In genomic region chr10:17742918-17743317, GRCh38 we compare ENCODE assay signal across 8 cellular contexts. TPM values are rescaled to one million over a fixed set of nuclear protein-coding genes. Genes with fewer than 3 reads are reported as not detected.
A peak's percentile ranks its signal among the peaks of the same experiment; 100 is the strongest.
DNase-seq lines count a peak whose midpoint lies in the region; ATAC-seq and TF ChIP-seq lines count a peak whose summit lies in the region.

No MANE protein-coding gene starts in this region.

- TF ChIP-seq CTCF in GM12864 (IDR thresholded peaks at IDR 0.05; ENCODE audit: low read depth, low read length, missing control alignments): peak; percentile 86
- peak; percentile 82 for TF ChIP-seq CTCF in KMS-11 (conservative IDR thresholded peaks at IDR 0.05; ENCODE audit: low read depth, low read length)
- TF ChIP-seq CTCF in colonic mucosa (IDR thresholded peaks at IDR 0.05): peak; percentile 85

- intact Hi-C loops in colonic mucosa (cut with DNase I): loop anchor here (2.0 kb wide), 1 partner anchor 136 kb away; no protein-coding TSS in a partner anchor

- H3K27me3 ChIP-seq in KMS-11 (ENCODE audit: insufficient read depth, low read depth) (no peaks in the 10 kb centered on the region), colonic mucosa (no peaks in the 10 kb centered on the region)

- H3K4me1 ChIP-seq in KMS-11 (ENCODE audit: low read depth, poor library complexity, severe bottlenecking): peaks cover 30% of the 10 kb centered on the region
- no peaks in the 10 kb centered on the region for H3K4me1 ChIP-seq in colonic mucosa

- H3K27ac ChIP-seq in KMS-11 (no peak overlapping the region), colonic mucosa (no peak overlapping the region)

- no peaks in the 10 kb centered on the region for H3K9me3 ChIP-seq in colonic mucosa

- H3K4me3 ChIP-seq in GM12864 (ENCODE audit: low read depth, low read length) (no peak overlapping the region; the same call in 1 of the 2 replicates), KMS-11 (IDR thresholded peaks at IDR 0.05; ENCODE audit: insufficient read depth, low read depth, low read length) (no peak overlapping the region), colonic mucosa (no peak overlapping the region)

- H3K36me3 ChIP-seq in KMS-11 (ENCODE audit: insufficient read depth): no peaks in the 10 kb centered on the region
- no peaks in the 10 kb centered on the region for H3K36me3 ChIP-seq in colonic mucosa

- H3K4me2 ChIP-seq in KMS-11: peak overlapping the region; percentile 43

- H3K9ac ChIP-seq in KMS-11 (no peak overlapping the region), colonic mucosa (ENCODE audit: low read depth in 2 of 2, low read length in 2 of 2) (no peak overlapping the region)

- peak; percentile 22 for DNase-seq in GM12864 (ENCODE audit: low read depth)
- DNase-seq in activated CD4-positive, alpha-beta T cell treated with anti-CD3 and anti-CD28 coated beads for 1 hour: peak; percentile 49
- DNase-seq in colonic mucosa: peak; percentile 74
- DNase-seq in medulla oblongata (ENCODE audit: extremely low spot score): peak; percentile 49
- peak; percentile 10 to 43 for DNase-seq in stimulated activated CD8-positive, alpha-beta memory T cell treated with anti-CD3 and anti-CD28 coated beads, Interleukin-15, amount 100 ng/mL, for 4 hours (ENCODE audit: low read depth in 2 of 2)
- no peak for DNase-seq in OCI-M2 (lab: John Stamatoyannopoulos, UW; ENCODE audit: unreplicated experiment)

- ATAC-seq in HG03139 (IDR thresholded peaks at IDR 0.05; ENCODE audit: unreplicated experiment): no peak

- no peaks in the 10 kb centered on the region for H3K79me2 ChIP-seq in KMS-11 (ENCODE audit: insufficient read depth, low read depth)

- H2AFZ ChIP-seq in KMS-11 (ENCODE audit: low read depth): peak overlapping the region; percentile 77

- H4K20me1 ChIP-seq in KMS-11 (ENCODE audit: insufficient read depth): no peaks in the 10 kb centered on the region

RNA-seq across cellular contexts. Expression of gene TMEM236, which starts 9.1 kb away (rescaled TPM):
- 10 to 100 TPM; 16.6 to 57.4 TPM for total RNA-seq in colonic mucosa
